In the genomic region with DNA sequence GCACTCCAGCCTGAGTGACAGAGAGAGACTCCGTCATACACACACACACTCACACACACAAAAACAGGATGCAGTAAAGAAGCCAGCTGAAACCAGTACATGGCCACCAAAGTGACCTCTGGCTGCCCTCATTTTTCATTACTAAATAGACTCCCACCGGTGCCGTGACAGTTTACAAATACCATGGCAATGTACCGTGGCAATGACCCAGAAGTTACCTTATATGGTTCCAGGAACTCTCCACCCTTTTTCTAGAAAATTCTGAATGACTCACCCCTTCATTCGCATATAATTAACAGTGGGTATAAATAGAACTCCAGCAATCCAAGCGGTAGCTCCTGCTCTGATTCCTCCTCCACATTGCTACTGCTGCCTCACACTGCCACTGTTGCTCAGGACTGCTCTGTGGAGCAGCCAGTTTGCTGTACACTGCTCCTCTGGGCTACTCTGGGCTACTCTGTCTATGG, we compare ENCODE assay signal across 10 cellular contexts. TPM values are rescaled to one million over a fixed set of nuclear protein-coding genes. Genes with fewer than 3 reads are reported as not detected.
DNase-seq lines count a peak whose midpoint lies in the region; ATAC-seq and TF ChIP-seq lines count a peak whose summit lies in the region.
"Had no signal": no experiment of that assay in that cellular context is flagged by ENCODE, and none has a peak within 500 bp of the region (broad histone marks: within the 10 kb centered on the region; RNA-seq: fewer than 3 reads in every experiment).

No MANE protein-coding gene starts in this region.

- H3K27ac Mint-ChIP-seq in Calu3 (ENCODE audit: unreplicated experiment) = no peak overlapping the region
- H3K27ac Mint-ChIP-seq: effector memory CD8-positive, alpha-beta T cell had no signal

- whole genome bisulfite sequencing in IMR-90 (ENCODE audit: extremely low coverage in 2 of 2, insufficient read length in 1 of 2), 2 experiments = 10% methylated on average over 2 of the region's 6 CpGs; no CpG with 5 or more reads in 1 of the 2 experiments
- 30 to 58% (median 42%) methylated on average over 6 of the region's 6 CpGs for WGBS in stomach, 5 donors

- no peaks in the 10 kb centered on the region for H3K9me3 Mint-ChIP-seq in Calu3 (ENCODE audit: low read depth, unreplicated experiment)
- H3K9me3 Mint-ChIP-seq: effector memory CD8-positive, alpha-beta T cell had no signal

- no peaks in the 10 kb centered on the region for H3K36me3 Mint-ChIP-seq in Calu3 (ENCODE audit: insufficient read depth, unreplicated experiment)

- in situ Hi-C loops in IMR-90 (cut with MboI; ENCODE audit: low sequenced_read_pairs) (no loop called here), brain microvascular endothelial cell (cut with HindIII; ENCODE audit: low pct_ligation_motif_present, low sequenced_read_pairs) (no loop called here)

- H3K79me1 ChIP-seq in IMR-90 (ENCODE audit: low read depth in 1 of 2, low read length in 2 of 2) = no peaks in the 10 kb centered on the region

- H3K4me3 ChIP-seq in IMR-90 (ENCODE audit: insufficient read depth, low read depth, low read length) (no peak overlapping the region), brain microvascular endothelial cell (ENCODE audit: low read depth, low read length) (no peak overlapping the region), stomach (no peak overlapping the region), WERI-Rb-1 (ENCODE audit: low read depth, low read length) (no peak overlapping the region)

- no peak overlapping the region for H3K23ac ChIP-seq in IMR-90 (ENCODE audit: low read depth, low read length)

- POLR2A ChIA-PET in IMR-90 (lab: Charles Lee; ENCODE audit: unreplicated experiment) = no interaction called here

- CTCF ChIA-PET in IMR-90 (lab: Yijun Ruan, JAX) (interaction anchor here (1.1 to 1.6 kb wide), 3 partner anchors 13 to 255 kb away, joined by 3 to 6 read pairs (median 3); no protein-coding TSS in a partner anchor), Calu3 (lab: Charles Lee) (no interaction called here)

- H3K9me3 ChIP-seq in IMR-90 (ENCODE audit: control insufficient read depth, insufficient read depth, low read length) (no peaks in the 10 kb centered on the region), stomach (no peaks in the 10 kb centered on the region), WERI-Rb-1 (ENCODE audit: severe bottlenecking) (no peaks in the 10 kb centered on the region)

- H4K20me1 ChIP-seq in IMR-90 (ENCODE audit: insufficient read depth, low read length) = no peaks in the 10 kb centered on the region

- H4K8ac ChIP-seq in IMR-90 (ENCODE audit: low read depth in 2 of 2, low read length in 2 of 2) = peak overlapping the region in 1 of 2 experiments; percentile 70; a peak in 2 of 4 replicates

- peak overlapping the region; percentile 27; the same call in 1 of the 2 replicates for H3K4ac ChIP-seq in IMR-90 (ENCODE audit: low read depth, low read length)

- no peak overlapping the region for H2AK9ac ChIP-seq in IMR-90 (replicated peaks; ENCODE audit: low read depth, low read length, poor library complexity)

- no peak for TF ChIP-seq EP300 in stomach (IDR thresholded peaks at IDR 0.05)

- no peak overlapping the region for H3K4me3 Mint-ChIP-seq in Calu3 (ENCODE audit: low read depth, unreplicated experiment)
- H3K4me3 Mint-ChIP-seq: effector memory CD8-positive, alpha-beta T cell had no signal

- no peak overlapping the region for H3K9ac ChIP-seq in IMR-90 (ENCODE audit: low read depth, low read length)

- peak overlapping the region; percentile 39 for H2AFZ ChIP-seq in IMR-90 (replicated peaks; ENCODE audit: low read length, poor library complexity)

- no peak overlapping the region for H3K56ac ChIP-seq in IMR-90 (ENCODE audit: extremely low read depth, insufficient read depth, low read length)

- peaks cover 16% of the 10 kb centered on the region for H3K4me1 ChIP-seq in IMR-90 (ENCODE audit: control insufficient read depth, insufficient read depth, low read length)
- H3K4me1 ChIP-seq in stomach = peaks cover 7 to 23% (median 10%) of the 10 kb centered on the region in 4 donors

- H3K27ac ChIP-seq in IMR-90 (ENCODE audit: insufficient read depth, low read length) (no peak overlapping the region), brain microvascular endothelial cell (no peak overlapping the region), stomach (peak overlapping the region; percentile 50 to 70 (median 58)), WERI-Rb-1 (no peak overlapping the region)

- H4K91ac ChIP-seq in IMR-90 (ENCODE audit: insufficient read depth, low read depth, low read length) = peak overlapping the region; percentile 5; the same call in 1 of the 2 replicates

- H3K18ac ChIP-seq in IMR-90 (ENCODE audit: low read depth, low read length) = peak overlapping the region; percentile 10; the same call in 1 of the 2 replicates

- TF ChIP-seq POLR2A in IMR-90 (IDR thresholded peaks at IDR 0.05; ENCODE audit: low read depth, low read length) = peak; percentile 63; the same call in 1 of the 2 replicates
- TF ChIP-seq POLR2A in stomach (IDR thresholded peaks at IDR 0.05) = no peak

- intact Hi-C loops in IMR-90 (cut with micrococcal nuclease) (no loop called here), stomach (cut with DNase I; ENCODE audit: low total_unique reads) (no loop called here), Calu3 (cut with micrococcal nuclease; ENCODE audit: unreplicated experiment) (no loop called here)

- 0 out of 2 replicates have a peak overlapping the region, but pooled peaks have one; percentile 21 for H4K5ac ChIP-seq in IMR-90 (ENCODE audit: low read depth, low read length)

- H3K9me1 ChIP-seq in IMR-90 (ENCODE audit: insufficient read depth, low read length) = no peaks in the 10 kb centered on the region; the same call in 1 of the 2 replicates

- peak overlapping the region; percentile 55; the same call in 1 of the 3 replicates for H2BK15ac ChIP-seq in IMR-90 (ENCODE audit: low read depth, low read length)

- H3K14ac ChIP-seq in IMR-90 (replicated peaks; ENCODE audit: low read depth, low read length) = 0 out of 2 replicates have a peak overlapping the region, but pooled peaks have one; percentile 47

- H3K27me3 ChIP-seq in IMR-90 (ENCODE audit: control insufficient read depth, insufficient read depth, low read length) = no peaks in the 10 kb centered on the region
- H3K27me3 ChIP-seq in brain microvascular endothelial cell (replicated peaks) = no peaks in the 10 kb centered on the region
- no peaks in the 10 kb centered on the region for H3K27me3 ChIP-seq in stomach
- no peaks in the 10 kb centered on the region for H3K27me3 ChIP-seq in WERI-Rb-1 (ENCODE audit: insufficient read depth, low read depth, severe bottlenecking)

- TF ChIP-seq CTCF in IMR-90 (conservative IDR thresholded peaks at IDR 0.05; ENCODE audit: low read depth, low read length) (0 out of 2 replicates have a peak, but pooled peaks have one; percentile 12), brain microvascular endothelial cell (IDR thresholded peaks at IDR 0.05; ENCODE audit: low read depth, low read length, missing control alignments) (peak; percentile 32), stomach (IDR thresholded peaks at IDR 0.05) (no peak), Calu3 (IDR thresholded peaks at IDR 0.05; ENCODE audit: unreplicated experiment) (no peak), WERI-Rb-1 (IDR thresholded peaks at IDR 0.05; ENCODE audit: low read depth, low read length) (no peak)

- ATAC-seq in IMR-90 (ENCODE audit: low read depth) = peak; percentile 88
- ATAC-seq in HG02885 (IDR thresholded peaks at IDR 0.05; ENCODE audit: poor library complexity, unreplicated experiment) = no peak
- ATAC-seq: effector memory CD8-positive, alpha-beta T cell had no signal

- H2BK20ac ChIP-seq in IMR-90 (ENCODE audit: low read depth, low read length) = peak overlapping the region; percentile 23; the same call in 1 of the 2 replicates

- H2AK5ac ChIP-seq in IMR-90 (ENCODE audit: low read depth, low read length) = peak overlapping the region; percentile 47; the same call in 1 of the 2 replicates

- no peak overlapping the region for H3K4me2 ChIP-seq in IMR-90 (ENCODE audit: low read depth, low read length)

- DNase-seq in IMR-90 (peak; percentile 81), brain microvascular endothelial cell (peak; percentile 89), kidney tubule cell (ENCODE audit: low spot score) (peak; percentile 90), stomach (no peak), Calu3 (no peak), cortex of kidney (lab: John Stamatoyannopoulos, UW) (no peak), WERI-Rb-1 (no peak)
- DNase-seq: activated CD4-positive, alpha-beta T cell treated with anti-CD3 and anti-CD28 coated beads, Interleukin-2, amount 50 U/mL, for 4 hours; effector memory CD8-positive, alpha-beta T cell had no signal

- H2BK5ac ChIP-seq in IMR-90 (ENCODE audit: low read depth, low read length, poor library complexity, severe bottlenecking) = peak overlapping the region; percentile 40

- H3K27me3 Mint-ChIP-seq in Calu3 (ENCODE audit: unreplicated experiment) = peaks cover 14% of the 10 kb centered on the region

- H2BK120ac ChIP-seq in IMR-90 (ENCODE audit: low read depth, low read length) = peak overlapping the region; percentile 41

- no peaks in the 10 kb centered on the region for H3K4me1 Mint-ChIP-seq in Calu3 (ENCODE audit: low read depth, unreplicated experiment)

- no TSS peak for BruUV-seq in IMR-90 (replicated peaks; lab: Mats Ljungman, UMichigan)
- BruUV-seq in Calu3 (replicated peaks; lab: Mats Ljungman, UMichigan) = no TSS peak

- dilution Hi-C loops in IMR-90 (cut with HindIII; ENCODE audit: low sequenced_read_pairs, unreplicated experiment) = no loop called here

- TF ChIP-seq RAD21 in IMR-90 (IDR thresholded peaks at IDR 0.05; ENCODE audit: low read length) = peak; percentile 47

- H3K36me3 ChIP-seq in IMR-90 (ENCODE audit: control insufficient read depth, insufficient read depth, low read length) (no peaks in the 10 kb centered on the region), brain microvascular endothelial cell (replicated peaks) (no peaks in the 10 kb centered on the region), stomach (no peaks in the 10 kb centered on the region), WERI-Rb-1 (no peaks in the 10 kb centered on the region)

TF ChIP-seq in IMR-90, 13 proteins besides CTCF, POLR2A, EP300 and RAD21 (continues in another document):
- TF ChIP-seq BHLHE40 (IDR thresholded peaks at IDR 0.05; ENCODE audit: low read depth, low read length) = 0 out of 2 replicates have a peak, but pooled peaks have one; percentile 5

RNA-seq across cellular contexts. Expression of gene SNX5, which starts 57.7 kb away (rescaled TPM):
- total RNA-seq in IMR-90 (2012; rRNA removed) (65.4 and 85.0 TPM in 2 replicates), stomach (100 to 1,000 TPM in 4 of 5 donors, 10 to 100 TPM in 1; 47.3 to 202 (median 126) TPM), Calu3 (2022) (39.8 and 43.0 TPM in 2 replicates)
- polyA plus RNA-seq in IMR-90 (2012; rRNA removed) (76.7 and 92.8 TPM in 2 replicates), stomach (10 to 100 TPM; 71.1 to 81.6 (median 73.8) TPM)
- 36.7 and 37.4 TPM in 2 replicates for polyA plus RNA-seq in IMR-90 (2012; cell fraction: cytosol; rRNA removed)
- polyA plus RNA-seq in IMR-90 (2012; cell fraction: nucleus; rRNA removed; ENCODE audit: low replicate concordance) = 163 and 192 TPM in 2 replicates

RNA-seq across cellular contexts. Expression of gene MGME1, which starts 58.0 kb away (rescaled TPM):
- total RNA-seq in IMR-90 (2012; rRNA removed) (7.2 and 8.1 TPM in 2 replicates), stomach (10 to 100 TPM in 1 of 5 donors, 1 to 10 TPM in 4; 2.3 to 19.1 (median 6.4) TPM), Calu3 (2022) (10.5 TPM in 2 replicates)
- polyA plus RNA-seq in IMR-90 (2012; rRNA removed) (7.1 and 9.3 TPM in 2 replicates), stomach (10 to 100 TPM in 2 of 3 donors, 1 to 10 TPM in 1; 6.7 to 11.0 (median 10.1) TPM)
- polyA plus RNA-seq in IMR-90 (2012; cell fraction: cytosol; rRNA removed) = 2.2 and 2.3 TPM in 2 replicates
- polyA plus RNA-seq in IMR-90 (2012; cell fraction: nucleus; rRNA removed; ENCODE audit: low replicate concordance) = 4.7 and 13.8 TPM in 2 replicates

Comparison
In these comparisons a context has a peak if more than half of its experiments do, and no peak if none do; other contexts are left out.
1. DNase-seq: peak in IMR-90 (single experiment), brain microvascular endothelial cell (single experiment) and kidney tubule cell (single experiment); none in stomach (single experiment), Calu3 (single experiment), cortex of kidney (single experiment) and WERI-Rb-1 (single experiment).
2. H3K27ac ChIP-seq: peak in stomach (5 of 5); none in IMR-90 (single experiment), brain microvascular endothelial cell (single experiment) and WERI-Rb-1 (single experiment).
3. CTCF ChIP-seq: peak in IMR-90 (single experiment) and brain microvascular endothelial cell (single experiment); none in stomach (0 of 7), Calu3 (single experiment) and WERI-Rb-1 (single experiment).